In the genomic region with DNA sequence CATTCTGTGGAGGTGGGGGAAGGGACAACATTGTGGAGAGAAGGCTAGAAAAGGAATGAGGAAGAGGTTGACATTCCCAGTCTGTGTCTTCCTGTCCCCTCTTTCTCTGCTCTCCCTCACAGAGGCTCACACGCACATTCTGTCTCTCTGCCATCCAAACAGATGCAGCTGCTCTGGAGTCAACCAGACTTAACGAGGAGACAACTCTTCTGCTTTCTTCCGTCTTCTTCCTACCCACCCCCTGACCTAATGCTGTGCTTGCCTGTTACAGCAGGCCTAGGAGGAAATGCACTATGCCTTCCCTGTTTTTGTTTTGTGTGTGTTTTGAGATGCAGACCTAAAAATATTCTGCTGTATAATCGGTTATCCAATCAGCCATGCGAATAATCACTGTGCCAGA, we compare ENCODE assay signal across 27 cellular contexts.
A peak's percentile ranks its signal among the peaks of the same experiment; 100 is the strongest.
DNase-seq lines count a peak whose midpoint lies in the region; FAIRE-seq and TF ChIP-seq lines count a peak whose summit lies in the region.
"Had no signal": no experiment of that assay in that cellular context is flagged by ENCODE, and none has a peak within 500 bp of the region (broad histone marks: within the 10 kb centered on the region; RNA-seq: fewer than 3 reads in every experiment).

No MANE protein-coding gene starts in this region.

- DNase-seq in NCI-H526 treated with DMSO at 0.1 percent for 48 hours (lab: John Stamatoyannopoulos, UW), result peak; percentile 36
- peak in 1 of 10 donors; percentile 17 for DNase-seq in dorsolateral prefrontal cortex
- DNase-seq in stimulated activated CD4-positive, alpha-beta T cell treated with anti-CD3 and anti-CD28 coated beads, Interleukin-12 subunit alpha, Interleukin-12 subunit beta, amount 100 ng/mL, for 4 hours, result no peak
- no peak for DNase-seq in LoVo (ENCODE audit: low spot score)
- no peak for DNase-seq in NCI-H2196 (lab: John Stamatoyannopoulos, UW; ENCODE audit: unreplicated experiment)
- DNase-seq in H54 (ENCODE audit: insufficient read length, low spot score), result no peak
- DNase-seq: activated CD4-positive, alpha-beta T cell treated with anti-CD3 and anti-CD28 coated beads, Interleukin-2, amount 10 ng/mL, durations not matched to agents 7 days and 5 days; activated naive CD4-positive, alpha-beta T cell treated with anti-CD3 and anti-CD28 coated beads, Interleukin-2, amount 10 ng/mL, durations not matched to agents 7 days and 5 days; amniotic stem cell; CD4-positive, CD25-positive, alpha-beta regulatory T cell; dermis blood vessel endothelial cell; heart right ventricle; naive thymus-derived CD4-positive, alpha-beta T cell; NCI-H1417 treated with DMSO at 0.1 percent for 48 hours; NCI-H510A treated with DMSO at 0.1 percent for 48 hours; RPMI8226; SK-N-SH; T-helper 2 cell; thyroid gland had no signal

- no peak for FAIRE-seq in H54 (lab: Jason Lieb, UNC)
- FAIRE-seq: GM19239 had no signal

- intact Hi-C loops in dorsolateral prefrontal cortex (cut with DNase I), result no loop called here

- peak overlapping the region in 1 of 10 experiments; percentile 23; a peak in 2 of 20 replicates for H3K4me3 ChIP-seq in BLaER1 treated with 17β-estradiol and CSF1 and Interleukin-3, amounts not matched to agents 10 nM and 100 nM
- H3K4me3 ChIP-seq in dorsolateral prefrontal cortex, result no peak overlapping the region
- H3K4me3 ChIP-seq: cardiac muscle cell, heart right ventricle, right atrium auricular region, thyroid gland had no signal

- H3K9me3 ChIP-seq in BLaER1 treated with 17β-estradiol and CSF1 and Interleukin-3, amounts not matched to agents 10 nM and 100 nM (replicated peaks in 1 of 11), result peaks cover 0 to 14% (median 3%) of the 10 kb centered on the region in 11 experiments; a peak in 13 of 22 replicates
- H3K9me3 ChIP-seq: heart right ventricle, right atrium auricular region, SK-N-SH, thyroid gland had no signal

- H3K27me3 ChIP-seq in BLaER1 treated with 17β-estradiol and CSF1 and Interleukin-3, amounts not matched to agents 10 nM and 100 nM, result no peaks in the 10 kb centered on the region
- H3K27me3 ChIP-seq in dorsolateral prefrontal cortex, result no peaks in the 10 kb centered on the region
- H3K27me3 ChIP-seq: cardiac muscle cell, right atrium auricular region, thyroid gland had no signal

- TF ChIP-seq POLR2A in H54 (IDR thresholded peaks at IDR 0.05; ENCODE audit: low read depth, low read length), result no peak

- H3K4me1 Mint-ChIP-seq in nephron, result peaks cover 8% of the 10 kb centered on the region
- H3K4me1 Mint-ChIP-seq: activated CD4-positive, alpha-beta T cell treated with anti-CD3 and anti-CD28 coated beads, Interleukin-2, amount 10 ng/mL, durations not matched to agents 7 days and 5 days; activated naive CD4-positive, alpha-beta T cell treated with anti-CD3 and anti-CD28 coated beads, Interleukin-2, amount 10 ng/mL, durations not matched to agents 7 days and 5 days; CD4-positive, CD25-positive, alpha-beta regulatory T cell; naive thymus-derived CD4-positive, alpha-beta T cell had no signal

- peaks cover 4% of the 10 kb centered on the region for H3K27me3 Mint-ChIP-seq in nephron (ENCODE audit: low read depth)
- H3K27me3 Mint-ChIP-seq: IgD-negative memory B cell had no signal

- no peaks in the 10 kb centered on the region for H3K9me3 Mint-ChIP-seq in nephron
- H3K9me3 Mint-ChIP-seq: activated CD4-positive, alpha-beta T cell treated with anti-CD3 and anti-CD28 coated beads, Interleukin-2, amount 10 ng/mL, durations not matched to agents 7 days and 5 days; activated naive CD4-positive, alpha-beta T cell treated with anti-CD3 and anti-CD28 coated beads, Interleukin-2, amount 10 ng/mL, durations not matched to agents 7 days and 5 days; IgD-negative memory B cell; naive thymus-derived CD4-positive, alpha-beta T cell; stimulated activated naive CD8-positive, alpha-beta T cell treated with anti-CD3 and anti-CD28 coated beads, Interleukin-15, Interleukin-2, amounts not matched to agents 100 ng/mL and 50 ng/mL, for 24 hours had no signal

- TF ChIP-seq CTCF in dorsolateral prefrontal cortex (IDR thresholded peaks at IDR 0.05 in 54 of 56, conservative IDR thresholded peaks at IDR 0.05 in 2 of 56; ENCODE audit: low read depth in 1 of 56, partially characterized antibody in 56 of 56) (no peak), nephron (IDR thresholded peaks at IDR 0.05; ENCODE audit: unreplicated experiment in 3 of 3) (no peak)

- no peaks in the 10 kb centered on the region for H3K36me3 ChIP-seq in BLaER1 treated with 17β-estradiol and CSF1 and Interleukin-3, amounts not matched to agents 10 nM and 100 nM
- H3K36me3 ChIP-seq: cardiac muscle cell, heart right ventricle, right atrium auricular region, thyroid gland had no signal

- H4K20me1 ChIP-seq in BLaER1 treated with 17β-estradiol and CSF1 and Interleukin-3, amounts not matched to agents 10 nM and 100 nM, result no peaks in the 10 kb centered on the region

- H3K27ac Mint-ChIP-seq in nephron, result peak overlapping the region in 2 of 3 experiments; percentile 17 to 56
- H3K27ac Mint-ChIP-seq: activated CD4-positive, alpha-beta T cell treated with anti-CD3 and anti-CD28 coated beads, Interleukin-2, amount 10 ng/mL, durations not matched to agents 7 days and 5 days; activated naive CD4-positive, alpha-beta T cell treated with anti-CD3 and anti-CD28 coated beads, Interleukin-2, amount 10 ng/mL, durations not matched to agents 7 days and 5 days; naive thymus-derived CD4-positive, alpha-beta T cell; stimulated activated naive CD8-positive, alpha-beta T cell treated with anti-CD3 and anti-CD28 coated beads, Interleukin-15, Interleukin-2, amounts not matched to agents 100 ng/mL and 50 ng/mL, for 24 hours had no signal

- H3K4me3 Mint-ChIP-seq in nephron, result no peak overlapping the region
- H3K4me3 Mint-ChIP-seq: activated CD4-positive, alpha-beta T cell treated with anti-CD3 and anti-CD28 coated beads, Interleukin-2, amount 10 ng/mL, durations not matched to agents 7 days and 5 days; activated naive CD4-positive, alpha-beta T cell treated with anti-CD3 and anti-CD28 coated beads, Interleukin-2, amount 10 ng/mL, durations not matched to agents 7 days and 5 days; CD4-positive, CD25-positive, alpha-beta regulatory T cell; IgD-negative memory B cell; naive thymus-derived CD4-positive, alpha-beta T cell; stimulated activated naive CD8-positive, alpha-beta T cell treated with anti-CD3 and anti-CD28 coated beads, Interleukin-15, Interleukin-2, amounts not matched to agents 100 ng/mL and 50 ng/mL, for 24 hours had no signal

- no peaks in the 10 kb centered on the region for H3K36me3 Mint-ChIP-seq in nephron (ENCODE audit: low read depth)
- H3K36me3 Mint-ChIP-seq: activated naive CD4-positive, alpha-beta T cell treated with anti-CD3 and anti-CD28 coated beads, Interleukin-2, amount 10 ng/mL, durations not matched to agents 7 days and 5 days; CD4-positive, CD25-positive, alpha-beta regulatory T cell; IgD-negative memory B cell; naive thymus-derived CD4-positive, alpha-beta T cell had no signal

- peak overlapping the region in 5 of 11 experiments; percentile 16 to 54 (median 23); a peak in 5 of 22 replicates for H3K9ac ChIP-seq in BLaER1 treated with 17β-estradiol and CSF1 and Interleukin-3, amounts not matched to agents 10 nM and 100 nM
- H3K9ac ChIP-seq: SK-N-SH had no signal

- peak overlapping the region; percentile 61 to 91 (median 82) for H3K4me2 ChIP-seq in BLaER1 treated with 17β-estradiol and CSF1 and Interleukin-3, amounts not matched to agents 10 nM and 100 nM
- H3K4me2 ChIP-seq: SK-N-SH had no signal

- H3K27ac ChIP-seq in BLaER1 treated with 17β-estradiol and CSF1 and Interleukin-3, amounts not matched to agents 10 nM and 100 nM, result peak overlapping the region in 10 of 11 experiments; percentile 11 to 43 (median 24); a peak in 15 of 22 replicates
- peak overlapping the region in 42 of 59 donors; percentile 5 to 71 (median 42) for H3K27ac ChIP-seq in dorsolateral prefrontal cortex
- H3K27ac ChIP-seq: cardiac muscle cell, right atrium auricular region, thyroid gland, VCaP had no signal

- H3K4me1 ChIP-seq in BLaER1 treated with 17β-estradiol and CSF1 and Interleukin-3, amounts not matched to agents 10 nM and 100 nM, result peaks cover 45 to 64% (median 58%) of the 10 kb centered on the region in 10 experiments
- H3K4me1 ChIP-seq: right atrium auricular region had no signal
